ENCODE assay signal across 24 cellular contexts in genomic region chr4:39233114-39233513, GRCh38. TPM values are rescaled to one million over a fixed set of nuclear protein-coding genes. Genes with fewer than 3 reads are reported as not detected.
DNase-seq lines count a peak whose midpoint lies in the region; ATAC-seq, FAIRE-seq and TF ChIP-seq lines count a peak whose summit lies in the region.
"Had no signal": no experiment of that assay in that cellular context is flagged by ENCODE, and none has a peak within 500 bp of the region (broad histone marks: within the 10 kb centered on the region; RNA-seq: fewer than 3 reads in every experiment).

No MANE protein-coding gene starts in this region.

- H3K27me3 ChIP-seq in HepG2 (ENCODE audit: control insufficient read depth in 1 of 2, insufficient read depth in 2 of 2, low read length in 2 of 2) = no peaks in the 10 kb centered on the region
- H3K27me3 ChIP-seq: BE2C, BLaER1 had no signal

- H3K4me1 Mint-ChIP-seq in nephron progenitor cell (peaks cover 8% of the 10 kb centered on the region), progenitor cell of endocrine pancreas (ENCODE audit: low read depth) (no peaks in the 10 kb centered on the region)
- H3K4me1 Mint-ChIP-seq: CD14-positive monocyte; CD4-positive, alpha-beta memory T cell; CD4-positive, CD25-positive, alpha-beta regulatory T cell; CD8-positive, alpha-beta memory T cell had no signal

- ATAC-seq in HepG2 (peak; percentile 93), GM19023 (IDR thresholded peaks at IDR 0.05; ENCODE audit: unreplicated experiment) (no peak), GM19328 (IDR thresholded peaks at IDR 0.05; ENCODE audit: unreplicated experiment) (no peak)
- ATAC-seq: GM12878 had no signal

- TF ChIP-seq EP300 in HepG2 (IDR thresholded peaks at IDR 0.05; ENCODE audit: low read depth in 2 of 2, low read length in 2 of 2) (no peak), HepG2 (CRISPR knock-in tag; IDR thresholded peaks at IDR 0.05; ENCODE audit: borderline replicate concordance) (no peak)

- no peak for FAIRE-seq in HepG2 (lab: Jason Lieb, UNC)
- no peak for FAIRE-seq in RCC 7860 (lab: Jason Lieb, UNC)
- FAIRE-seq: GM12878 had no signal

- H3K9me3 ChIP-seq in HepG2 (ENCODE audit: low read length) = no peaks in the 10 kb centered on the region
- H3K9me3 ChIP-seq: BE2C, BLaER1 had no signal

- no peak for TF ChIP-seq CTCF in HepG2 (CRISPR knock-in tag; IDR thresholded peaks at IDR 0.05)
- no peak for TF ChIP-seq CTCF in nephron progenitor cell (IDR thresholded peaks at IDR 0.05)
- TF ChIP-seq CTCF in progenitor cell of endocrine pancreas (IDR thresholded peaks at IDR 0.05; ENCODE audit: unreplicated experiment) = no peak

- H3K4me1 ChIP-seq in HepG2 (ENCODE audit: insufficient read depth, low read length) = peaks cover 49% of the 10 kb centered on the region
- H3K4me1 ChIP-seq: BE2C, BLaER1 had no signal

- H2AFZ ChIP-seq in HepG2 (ENCODE audit: low read length) = no peak overlapping the region

- in situ Hi-C loops in HepG2 (cut with HindIII; ENCODE audit: extremely low pct_ligation_motif_present, low pct_unique_long_range_greater_than_20kb) = no loop called here

- H3K4me3 ChIP-seq in HepG2 (replicated peaks in 1 of 3; ENCODE audit: insufficient read depth in 1 of 3, low read depth in 2 of 3, low read length in 3 of 3) = no peak overlapping the region
- H3K4me3 ChIP-seq: BLaER1, GM12878 had no signal

- H3K4me2 ChIP-seq in HepG2 (ENCODE audit: low read depth, low read length) = 0 out of 2 replicates have a peak overlapping the region, but pooled peaks have one; percentile 10
- H3K4me2 ChIP-seq: BLaER1 had no signal

- H3K27ac Mint-ChIP-seq in nephron progenitor cell (peak overlapping the region; percentile 18), progenitor cell of endocrine pancreas (peak overlapping the region; percentile 4)
- H3K27ac Mint-ChIP-seq: CD14-positive monocyte; CD4-positive, alpha-beta memory T cell; CD8-positive, alpha-beta memory T cell had no signal

- DNase-seq in HepG2 (ENCODE audit: low spot score) (peak; percentile 39), nephron progenitor cell (no peak), progenitor cell of endocrine pancreas (ENCODE audit: low spot score, unreplicated experiment) (no peak), RCC 7860 (ENCODE audit: low spot score) (no peak)
- DNase-seq: 8988T; ACHN; BE2C; C1 segment of cervical spinal cord; CD4-positive, alpha-beta memory T cell; CD4-positive, CD25-positive, alpha-beta regulatory T cell; CD8-positive, alpha-beta memory T cell; COR-L47; DMS 273 treated with DMSO at 0.1 percent for 48 hours; DMS153; DMS53; DMS79; DND-41; EL; GDM1 had no signal

- no peaks in the 10 kb centered on the region for H4K20me1 ChIP-seq in HepG2 (ENCODE audit: insufficient read depth, low read length)
- H4K20me1 ChIP-seq: BLaER1 had no signal

- H3K36me3 ChIP-seq in HepG2 (replicated peaks in 1 of 2; ENCODE audit: control insufficient read depth in 1 of 2, insufficient read depth in 2 of 2, low read length in 2 of 2) = no peaks in the 10 kb centered on the region

- TF ChIP-seq POLR2A in HepG2 (IDR thresholded peaks at IDR 0.05; ENCODE audit: insufficient read depth in 1 of 2, low read depth in 2 of 2, low read length in 2 of 2) = no peak

- intact Hi-C loops in HepG2 (cut with micrococcal nuclease; ENCODE audit: unreplicated experiment) = no loop called here

- H3K36me3 Mint-ChIP-seq in nephron progenitor cell (ENCODE audit: low read depth) (peaks cover 30% of the 10 kb centered on the region), progenitor cell of endocrine pancreas (ENCODE audit: insufficient read depth) (peaks cover 12% of the 10 kb centered on the region)
- H3K36me3 Mint-ChIP-seq: CD14-positive monocyte had no signal

- H3K27me3 Mint-ChIP-seq in nephron progenitor cell (ENCODE audit: low read depth, poor library complexity) (no peaks in the 10 kb centered on the region), progenitor cell of endocrine pancreas (no peaks in the 10 kb centered on the region)
- H3K27me3 Mint-ChIP-seq: CD4-positive, alpha-beta memory T cell; CD4-positive, CD25-positive, alpha-beta regulatory T cell; CD8-positive, alpha-beta memory T cell had no signal

- no peaks in the 10 kb centered on the region for H3K79me2 ChIP-seq in HepG2 (ENCODE audit: insufficient read depth, low read length)

- WGBS in HepG2 (ENCODE audit: low lambda C conversion rate) = 50% methylated on average over 2 of the region's 2 CpGs

- POLR2A ChIA-PET in HepG2 (lab: Yijun Ruan, JAX) = interaction anchor here (1.1 kb wide), 1 partner anchor 108 kb away, joined by 3 read pairs; no protein-coding TSS in a partner anchor

- no peak for TF ChIP-seq RAD21 in HepG2 (CRISPR knock-in tag; IDR thresholded peaks at IDR 0.05)

- H3K9me3 Mint-ChIP-seq in nephron progenitor cell (no peaks in the 10 kb centered on the region), progenitor cell of endocrine pancreas (ENCODE audit: low read depth) (no peaks in the 10 kb centered on the region)
- H3K9me3 Mint-ChIP-seq: CD14-positive monocyte; CD4-positive, alpha-beta memory T cell; CD4-positive, CD25-positive, alpha-beta regulatory T cell; CD8-positive, alpha-beta memory T cell had no signal

- H3K9ac ChIP-seq in HepG2 (ENCODE audit: insufficient read depth, low read depth, low read length) = no peak overlapping the region
- H3K9ac ChIP-seq: BLaER1 had no signal

- no TSS peak for BruUV-seq in HepG2 (replicated peaks; lab: Mats Ljungman, UMichigan)

- CTCF ChIA-PET in HepG2 (lab: Yijun Ruan, JAX; ENCODE audit: low intra/inter-chr PET ratio, low total read pairs) = no interaction called here

- H3K27ac ChIP-seq in HepG2 (ENCODE audit: extremely low read length, insufficient read depth, low read length) = peak overlapping the region; percentile 10
- H3K27ac ChIP-seq: BLaER1 had no signal

- H3K4me3 Mint-ChIP-seq in nephron progenitor cell (no peak overlapping the region), progenitor cell of endocrine pancreas (ENCODE audit: low read depth) (no peak overlapping the region)
- H3K4me3 Mint-ChIP-seq: CD14-positive monocyte; CD4-positive, alpha-beta memory T cell; CD4-positive, CD25-positive, alpha-beta regulatory T cell; CD8-positive, alpha-beta memory T cell had no signal

TF ChIP-seq in HepG2, 621 proteins besides CTCF, POLR2A, EP300 and RAD21 (continues in another document):
- peak; percentile 52 for TF ChIP-seq SKI (IDR thresholded peaks at IDR 0.05; ENCODE audit: partially characterized antibody)
- peak; percentile 49 for TF ChIP-seq PAXIP1 (CRISPR knock-in tag; conservative IDR thresholded peaks at IDR 0.05)
- 0 out of 2 replicates have a peak, but pooled peaks have one; percentile 23 for TF ChIP-seq ZNF629 (CRISPR knock-in tag; conservative IDR thresholded peaks at IDR 0.05)
- peak; percentile 72; the same call in 1 of the 2 replicates for TF ChIP-seq HNF4A (CRISPR knock-in tag; IDR thresholded peaks at IDR 0.05)
- no peak for TF ChIP-seq ADNP (CRISPR knock-in tag; IDR thresholded peaks at IDR 0.05)
- no peak for TF ChIP-seq NR2F6 (IDR thresholded peaks at IDR 0.05)
- peak; percentile 21; the same call in 1 of the 2 replicates for TF ChIP-seq NR2F6 (CRISPR knock-in tag; IDR thresholded peaks at IDR 0.05)

RNA-seq across cellular contexts. Expression of gene WDR19, which starts 50.8 kb away (rescaled TPM):
- 20.3 and 22.9 TPM in 2 replicates for total RNA-seq in HepG2 (2016; rRNA removed; fragmentation: Illumina TruSeq; extraction: Trizol)
- total RNA-seq in HepG2 (2016; cell fraction: cytosol; rRNA removed; fragmentation: Illumina TruSeq; extraction: Trizol; ENCODE audit: low read depth) = 7.2 and 7.6 TPM in 2 replicates
- 19.2 and 23.5 TPM in 2 replicates for total RNA-seq in HepG2 (2016; cell fraction: insoluble cytoplasmic fraction; rRNA removed; fragmentation: Illumina TruSeq; extraction: Trizol)
- 6.2 and 8.6 TPM in 2 replicates for total RNA-seq in HepG2 (2016; cell fraction: membrane; rRNA removed; fragmentation: Illumina TruSeq; extraction: Trizol)
- 39.7 and 47.7 TPM in 2 replicates for total RNA-seq in HepG2 (2016; cell fraction: nucleus; rRNA removed; fragmentation: Illumina TruSeq; extraction: Trizol)
- 31.1 and 34.1 TPM in 2 replicates for polyA plus RNA-seq in HepG2 (2011; rRNA removed)
- 8.0 and 9.0 TPM in 2 replicates for polyA plus RNA-seq in HepG2 (2011; cell fraction: cytosol; rRNA removed)
- polyA plus RNA-seq in HepG2 (2011; cell fraction: nucleus; rRNA removed) = 80.8 and 82.2 TPM in 2 replicates
- 14.4 and 19.5 TPM in 2 replicates for polyA plus RNA-seq in HepG2 (2012)
- polyA plus RNA-seq in HepG2 (2016; cell fraction: cytosol; fragmentation: Illumina TruSeq; extraction: Trizol; ENCODE audit: low read depth) = 1.2 and 1.4 TPM in 2 replicates
- polyA plus RNA-seq in HepG2 (2016; cell fraction: insoluble cytoplasmic fraction; fragmentation: Illumina TruSeq; extraction: Trizol; ENCODE audit: low read depth) = 12.9 and 13.5 TPM in 2 replicates
- 1.5 and 2.4 TPM in 2 replicates for polyA plus RNA-seq in HepG2 (2016; cell fraction: membrane; fragmentation: Illumina TruSeq; extraction: Trizol; ENCODE audit: low read depth)
- polyA plus RNA-seq in HepG2 (2016; cell fraction: nucleus; fragmentation: Illumina TruSeq; extraction: Trizol; ENCODE audit: insufficient read depth, low read depth) = 60.1 and 62.0 TPM in 2 replicates
- polyA minus RNA-seq in HepG2 (2011; rRNA and poly(A)+ RNA removed; ENCODE audit: low replicate concordance) = 9.9 and 14.4 TPM in 2 replicates
- 7.3 and 9.8 TPM in 2 replicates for polyA minus RNA-seq in HepG2 (2011; cell fraction: cytosol; rRNA and poly(A)+ RNA removed)
- 70.9 and 71.6 TPM in 2 replicates for polyA minus RNA-seq in HepG2 (2011; cell fraction: nucleus; rRNA and poly(A)+ RNA removed)
- total RNA-seq in progenitor cell of endocrine pancreas = 80.5 and 81.3 TPM in 2 replicates
